8 cellular contexts compared by ENCODE assay signal in genomic region chr20:63574156-63574828, GRCh38. TPM values are rescaled to one million over a fixed set of nuclear protein-coding genes. Genes with fewer than 3 reads are reported as not detected.
A peak's percentile ranks its signal among the peaks of the same experiment; 100 is the strongest.
DNase-seq lines count a peak whose midpoint lies in the region; ATAC-seq and TF ChIP-seq lines count a peak whose summit lies in the region.

Gene HELZ2, minus strand, starts transcription at chr20:63574239. Its CDS starts 1,854 bp downstream, at chr20:63572385.

- H3K4me3 ChIP-seq in fibroblast of villous mesenchyme (ENCODE audit: low read depth, low read length) = peak within 1 kb of the TSS; percentile 84
- peak within 1 kb of the TSS; percentile 85 to 98 (median 94) for H3K4me3 ChIP-seq in transverse colon

- H3K4me1 ChIP-seq in transverse colon = peaks cover 6 to 18% (median 16%) of the 10 kb centered on the region in 4 donors

- H3K4me3 Mint-ChIP-seq in activated T-helper 2 cell treated with anti-CD3 and anti-CD28 coated beads, Interferon-gamma antibody, Interleukin-2, Interleukin-4, amounts not matched to agents 10 μg/mL and 5 μg/mL and 100 μg/mL, durations not matched to agents 14 hours and 24 hours and 36 hours (ENCODE audit: low read depth) = peak within 1 kb of the TSS; percentile 84
- H3K4me3 Mint-ChIP-seq in neural crest cell = peak within 1 kb of the TSS; percentile 83

- H3K27ac Mint-ChIP-seq in activated T-helper 2 cell treated with anti-CD3 and anti-CD28 coated beads, Interferon-gamma antibody, Interleukin-2, Interleukin-4, amounts not matched to agents 10 μg/mL and 5 μg/mL and 100 μg/mL, durations not matched to agents 14 hours and 24 hours and 36 hours = no peak within 1 kb of the TSS
- H3K27ac Mint-ChIP-seq in neural crest cell (ENCODE audit: unreplicated experiment) = no peak within 1 kb of the TSS

- peaks cover 20% of the 10 kb centered on the region for H3K27me3 ChIP-seq in transverse colon

- intact Hi-C loops in activated T-helper 2 cell treated with anti-CD3 and anti-CD28 coated beads, Interferon-gamma antibody, Interleukin-2, Interleukin-4, amounts not matched to agents 10 μg/mL and 5 μg/mL and 100 μg/mL, durations not matched to agents 14 hours and 24 hours and 36 hours (cut with micrococcal nuclease) = no loop called here
- intact Hi-C loops in transverse colon (cut with DNase I; ENCODE audit: low total_unique reads) = no loop called here

- H3K36me3 ChIP-seq in transverse colon = no peaks in the 10 kb centered on the region

- peaks cover 1% of the 10 kb centered on the region for H3K4me1 Mint-ChIP-seq in activated T-helper 2 cell treated with anti-CD3 and anti-CD28 coated beads, Interferon-gamma antibody, Interleukin-2, Interleukin-4, amounts not matched to agents 10 μg/mL and 5 μg/mL and 100 μg/mL, durations not matched to agents 14 hours and 24 hours and 36 hours (ENCODE audit: low read depth)
- H3K4me1 Mint-ChIP-seq in neural crest cell = peaks cover 7% of the 10 kb centered on the region

- H3K27me3 Mint-ChIP-seq in activated T-helper 2 cell treated with anti-CD3 and anti-CD28 coated beads, Interferon-gamma antibody, Interleukin-2, Interleukin-4, amounts not matched to agents 10 μg/mL and 5 μg/mL and 100 μg/mL, durations not matched to agents 14 hours and 24 hours and 36 hours (ENCODE audit: low read depth) = peaks cover 13% of the 10 kb centered on the region
- no peaks in the 10 kb centered on the region for H3K27me3 Mint-ChIP-seq in neural crest cell (ENCODE audit: low read depth)

- peak; percentile 6 for TF ChIP-seq POLR2A in transverse colon (IDR thresholded peaks at IDR 0.05)

- H3K36me3 Mint-ChIP-seq in activated T-helper 2 cell treated with anti-CD3 and anti-CD28 coated beads, Interferon-gamma antibody, Interleukin-2, Interleukin-4, amounts not matched to agents 10 μg/mL and 5 μg/mL and 100 μg/mL, durations not matched to agents 14 hours and 24 hours and 36 hours (ENCODE audit: low read depth) = peaks cover under 1% of the 10 kb centered on the region
- H3K36me3 Mint-ChIP-seq in neural crest cell (ENCODE audit: low read depth) = no peaks in the 10 kb centered on the region

- WGBS in transverse colon (ENCODE audit: low coverage in 1 of 2), 2 donors = 52% methylated on average over 7 of the region's 40 CpGs; no CpG with 5 or more reads in 1 of the 2 donors

- H3K27ac ChIP-seq in transverse colon = peak within 1 kb of the TSS; percentile 81 to 92 (median 89)

- in situ Hi-C loops in transverse colon (cut with MboI; ENCODE audit: low pct_ligation_motif_present in 1 of 4, low pct_unique_long_range_greater_than_20kb in 1 of 4, low sequenced_read_pairs in 3 of 4) = no loop called here

- DNase-seq in GDM1 (lab: John Stamatoyannopoulos, UW) = peak; percentile 47
- peak; percentile 65 for DNase-seq in activated T-helper 2 cell treated with anti-CD3 and anti-CD28 coated beads, Interferon-gamma antibody, Interleukin-2, Interleukin-4, amounts not matched to agents 10 μg/mL and 5 μg/mL and 100 μg/mL, durations not matched to agents 14 hours and 24 hours and 36 hours (ENCODE audit: low spot score)
- peak; percentile 67 for DNase-seq in fibroblast of villous mesenchyme (ENCODE audit: low read depth)
- peak; percentile 38 for DNase-seq in neural crest cell (ENCODE audit: low read depth, low spot score)
- peak; percentile 88 for DNase-seq in transverse colon

- TF ChIP-seq EP300 in transverse colon (IDR thresholded peaks at IDR 0.05; ENCODE audit: low read depth) = no peak

- no peaks in the 10 kb centered on the region for H3K9me3 ChIP-seq in transverse colon

- TF ChIP-seq CTCF in fibroblast of villous mesenchyme (IDR thresholded peaks at IDR 0.05; ENCODE audit: insufficient read depth, low read depth, low read length) (no peak), neural crest cell (conservative IDR thresholded peaks at IDR 0.05) (no peak), transverse colon (IDR thresholded peaks at IDR 0.05) (no peak)

- ATAC-seq in HG03439 (IDR thresholded peaks at IDR 0.05; ENCODE audit: unreplicated experiment) (peak; percentile 49), GM21515 (IDR thresholded peaks at IDR 0.05; ENCODE audit: unreplicated experiment) (no peak)

- H3K9me3 Mint-ChIP-seq in activated T-helper 2 cell treated with anti-CD3 and anti-CD28 coated beads, Interferon-gamma antibody, Interleukin-2, Interleukin-4, amounts not matched to agents 10 μg/mL and 5 μg/mL and 100 μg/mL, durations not matched to agents 14 hours and 24 hours and 36 hours = no peaks in the 10 kb centered on the region
- no peaks in the 10 kb centered on the region for H3K9me3 Mint-ChIP-seq in neural crest cell

TF ChIP-seq in PFSK-1, 5 proteins besides CTCF, POLR2A, EP300 and RAD21:
- TF ChIP-seq FOXP2 (optimal IDR thresholded peaks at IDR 0.05; ENCODE audit: borderline replicate concordance, extremely low read depth, extremely low read length, insufficient read depth) = no peak
- no peak for TF ChIP-seq SIN3A (IDR thresholded peaks at IDR 0.05; ENCODE audit: borderline replicate concordance, insufficient read depth, low read length)
- peak; percentile 39; the same call in 1 of the 2 replicates for TF ChIP-seq TAF1 (IDR thresholded peaks at IDR 0.05; ENCODE audit: borderline replicate concordance, insufficient read depth, low read length)
- no peak for TF ChIP-seq REST (IDR thresholded peaks at IDR 0.05; ENCODE audit: insufficient read depth in 1 of 2, low read depth in 2 of 2, low read length in 2 of 2)
- TF ChIP-seq POLR2AphosphoS5 (IDR thresholded peaks at IDR 0.05; ENCODE audit: low read depth, low read length) = no peak; the same call in 1 of the 2 replicates
TF ChIP-seq in PFSK-1: peak in this region for 1.

RNA-seq across cellular contexts. Expression of gene HELZ2, which starts in this region (rescaled TPM):
- 13.6 TPM for polyA plus RNA-seq in PFSK-1 (2012; ENCODE audit: insufficient read length, low read depth)
- 10.3 and 11.5 TPM in 2 replicates for total RNA-seq in activated T-helper 2 cell treated with anti-CD3 and anti-CD28 coated beads, Interferon-gamma antibody, Interleukin-2, Interleukin-4, amounts not matched to agents 10 μg/mL and 5 μg/mL and 100 μg/mL, durations not matched to agents 14 hours and 24 hours and 36 hours
- total RNA-seq in fibroblast of villous mesenchyme = 29.0 and 46.6 TPM in 2 replicates
- total RNA-seq in neural crest cell = 22.3 and 26.5 TPM in 2 replicates
- total RNA-seq in transverse colon = 10 to 100 TPM; 32.9 to 49.4 (median 38.8) TPM

Comparison
In these comparisons a context has a peak if more than half of its experiments do, and no peak if none do; other contexts are left out.
1. DNase-seq: peak in every context shown above with its lines; median percentile 88 in transverse colon; 67 in fibroblast of villous mesenchyme; 65 in activated T-helper 2 cell treated with anti-CD3 and anti-CD28 coated beads, Interferon-gamma antibody, Interleukin-2, Interleukin-4, amounts not matched to agents 10 μg/mL and 5 μg/mL and 100 μg/mL, durations not matched to agents 14 hours and 24 hours and 36 hours; 47 in GDM1; 38 in neural crest cell.